In the genomic region with DNA sequence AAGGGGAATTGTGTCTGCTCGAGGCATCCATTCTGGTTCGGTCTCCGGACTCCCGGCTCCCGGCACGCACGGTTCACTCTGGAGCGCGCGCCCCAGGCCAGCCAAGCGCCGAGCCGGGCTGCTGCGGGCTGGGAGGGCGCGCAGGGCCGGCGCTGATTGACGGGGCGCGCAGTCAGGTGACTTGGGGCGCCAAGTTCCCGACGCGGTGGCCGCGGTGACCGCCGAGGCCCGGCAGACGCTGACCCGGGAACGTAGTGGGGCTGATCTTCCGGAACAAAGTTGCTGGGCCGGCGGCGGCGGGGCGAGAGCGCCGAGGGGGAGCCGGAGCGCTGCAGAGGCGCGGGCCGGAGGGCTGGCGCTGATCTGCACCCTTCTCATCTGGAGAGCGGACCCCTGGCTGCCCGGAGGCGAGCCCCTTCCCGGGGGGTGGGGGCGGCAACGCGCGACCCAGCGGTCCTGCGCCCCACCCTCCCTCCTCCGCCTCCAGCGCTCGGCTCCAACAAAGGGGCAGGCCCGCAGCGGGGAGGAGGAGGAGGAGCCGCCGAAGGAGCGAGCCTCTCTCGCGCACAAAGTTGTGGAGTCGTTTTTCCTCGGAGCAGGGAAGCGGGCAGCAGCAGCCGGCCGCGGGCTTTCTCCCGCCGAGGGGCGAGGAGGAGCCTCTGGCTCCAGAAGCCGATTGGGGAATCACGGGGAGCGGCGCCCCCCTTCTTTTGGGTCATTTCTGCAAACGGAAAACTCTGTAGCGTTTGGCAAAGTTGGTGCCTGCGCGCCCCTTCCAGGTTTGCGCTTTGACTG, we compare ENCODE assay signal across 8 cellular contexts. TPM values are rescaled to one million over a fixed set of nuclear protein-coding genes. Genes with fewer than 3 reads are reported as not detected.
DNase-seq lines count a peak whose midpoint lies in the region; ATAC-seq and TF ChIP-seq lines count a peak whose summit lies in the region.

A gene (plus strand): TSS at position 583 of the 795 bp plus-strand sequence. CDS start 6,494 bp downstream, outside the sequence.

- peak in 2 of 4 donors; percentile 62 to 71 for TF ChIP-seq POLR2A in esophagus squamous epithelium (IDR thresholded peaks at IDR 0.05)

- H3K27ac ChIP-seq in OCI-LY1 (ENCODE audit: low read depth, low read length, poor library complexity, severe bottlenecking): no peak within 1 kb of the TSS
- H3K27ac ChIP-seq in esophagus squamous epithelium: peak within 1 kb of the TSS; percentile 90 to 97 (median 94)
- H3K27ac ChIP-seq in muscle layer of colon (ENCODE audit: low read depth, low read length): peak within 1 kb of the TSS; percentile 85
- peak within 1 kb of the TSS; percentile 75 for H3K27ac ChIP-seq in stomach smooth muscle (ENCODE audit: low read length)

- H3F3A ChIP-seq in OCI-LY1 (ENCODE audit: insufficient read depth, low read length): no peaks in the 10 kb centered on the region

- H4K20me1 ChIP-seq in OCI-LY1 (ENCODE audit: insufficient read depth, low read length): no peaks in the 10 kb centered on the region

- H3K4me2 ChIP-seq in OCI-LY1 (ENCODE audit: low read length): peak within 1 kb of the TSS; percentile 22

- H3K9ac ChIP-seq in OCI-LY1 (ENCODE audit: low read length) (no peak within 1 kb of the TSS), muscle layer of colon (ENCODE audit: low read length) (peak within 1 kb of the TSS; percentile 49), stomach smooth muscle (ENCODE audit: low read length in 2 of 2) (peak within 1 kb of the TSS; percentile 68 to 78)

- H3K79me2 ChIP-seq in OCI-LY1 (ENCODE audit: insufficient read depth, low read length): no peaks in the 10 kb centered on the region

- intact Hi-C loops in esophagus squamous epithelium (cut with DNase I): no loop called here

- no peaks in the 10 kb centered on the region for H3K9me3 ChIP-seq in OCI-LY1 (ENCODE audit: low read length)
- H3K9me3 ChIP-seq in esophagus squamous epithelium: no peaks in the 10 kb centered on the region
- H3K9me3 ChIP-seq in muscle layer of colon (ENCODE audit: low read length): no peaks in the 10 kb centered on the region
- no peaks in the 10 kb centered on the region for H3K9me3 ChIP-seq in stomach smooth muscle (ENCODE audit: control insufficient read depth in 2 of 2, low read length in 2 of 2)

- no peaks in the 10 kb centered on the region for H3K9me2 ChIP-seq in OCI-LY1 (ENCODE audit: low read depth, low read length)

- 0 to 1% methylated on average over 37 to 43 of the region's 85 CpGs for WGBS in esophagus squamous epithelium, 2 donors

- no peaks in the 10 kb centered on the region for H3K4me1 ChIP-seq in OCI-LY1 (ENCODE audit: insufficient read depth, low read length, severe bottlenecking)
- peaks cover 0 to 45% (median 10%) of the 10 kb centered on the region in 3 donors for H3K4me1 ChIP-seq in esophagus squamous epithelium
- peaks cover 7% of the 10 kb centered on the region for H3K4me1 ChIP-seq in muscle layer of colon (ENCODE audit: insufficient read depth, low read length)
- H3K4me1 ChIP-seq in stomach smooth muscle (ENCODE audit: control insufficient read depth, insufficient read depth, low read length): peaks cover 7% of the 10 kb centered on the region

- DNase-seq in A172 (ENCODE audit: low spot score): peak; percentile 62
- DNase-seq in activated T-cell treated with anti-CD3 and anti-CD28 coated beads, Interleukin-2, amount 50 U/mL, for 48 hours: peak; percentile 70 to 74
- DNase-seq in esophagus squamous epithelium (lab: John Stamatoyannopoulos, UW): peak; percentile 13

- TF ChIP-seq CTCF in OCI-LY1 (IDR thresholded peaks at IDR 0.05; ENCODE audit: low read length): no peak
- no peak for TF ChIP-seq CTCF in esophagus squamous epithelium (IDR thresholded peaks at IDR 0.05)

- peak within 1 kb of the TSS; percentile 42 for H3K4me3 ChIP-seq in OCI-LY1 (ENCODE audit: low read depth, low read length, poor library complexity, severe bottlenecking)
- H3K4me3 ChIP-seq in esophagus squamous epithelium: peak within 1 kb of the TSS; percentile 80 to 86 (median 82)
- peak within 1 kb of the TSS; percentile 85 to 94 for H3K4me3 ChIP-seq in muscle layer of colon (ENCODE audit: low read depth in 1 of 2, low read length in 2 of 2)
- H3K4me3 ChIP-seq in stomach smooth muscle (ENCODE audit: low read length in 2 of 2): peak within 1 kb of the TSS; percentile 91 to 96

- no peaks in the 10 kb centered on the region for H3K36me3 ChIP-seq in OCI-LY1 (ENCODE audit: insufficient read depth, low read length)
- no peaks in the 10 kb centered on the region for H3K36me3 ChIP-seq in esophagus squamous epithelium
- no peaks in the 10 kb centered on the region for H3K36me3 ChIP-seq in muscle layer of colon (ENCODE audit: insufficient read depth, low read length)
- no peaks in the 10 kb centered on the region for H3K36me3 ChIP-seq in stomach smooth muscle (ENCODE audit: control insufficient read depth in 2 of 2, insufficient read depth in 2 of 2, low read length in 2 of 2)

- no peaks in the 10 kb centered on the region for H3K27me3 ChIP-seq in OCI-LY1 (ENCODE audit: insufficient read depth, low read length)
- peaks cover 0 to 7% (median 0%) of the 10 kb centered on the region in 4 donors for H3K27me3 ChIP-seq in esophagus squamous epithelium
- no peaks in the 10 kb centered on the region for H3K27me3 ChIP-seq in muscle layer of colon (ENCODE audit: control insufficient read depth in 1 of 2, insufficient read depth in 2 of 2, low read length in 2 of 2)
- H3K27me3 ChIP-seq in stomach smooth muscle (ENCODE audit: control insufficient read depth in 1 of 2, insufficient read depth in 2 of 2, low read length in 2 of 2): no peaks in the 10 kb centered on the region

- no peak within 1 kb of the TSS for H2AFZ ChIP-seq in OCI-LY1 (ENCODE audit: low read length)

- peak; percentile 41 for ATAC-seq in GM18517 (IDR thresholded peaks at IDR 0.05; ENCODE audit: unreplicated experiment)
- ATAC-seq in HG03064 (IDR thresholded peaks at IDR 0.05; ENCODE audit: low read depth, unreplicated experiment): peak; percentile 63

RNA-seq across cellular contexts. Expression of the gene that starts here (rescaled TPM):
- total RNA-seq in A172 (2014; rRNA removed; shearing (Covaris generic)): 31.9 and 37.0 TPM in 2 replicates
- 100 to 1,000 TPM in 1 of 4 donors, 10 to 100 TPM in 3; 43.8 to 148 (median 69.8) TPM for total RNA-seq in esophagus squamous epithelium

Comparison
In these comparisons a context has a peak if more than half of its experiments do, and no peak if none do; other contexts are left out.
1. DNase-seq: peak in every context shown above with its lines; median percentile 72 in activated T-cell treated with anti-CD3 and anti-CD28 coated beads, Interleukin-2, amount 50 U/mL, for 48 hours; 62 in A172; 13 in esophagus squamous epithelium.
2. H3K4me3 ChIP-seq: peak in every context shown above with its lines; median percentile 94 in stomach smooth muscle; 90 in muscle layer of colon; 82 in esophagus squamous epithelium; 42 in OCI-LY1.